8 cellular contexts compared by ENCODE assay signal in the genomic region with DNA sequence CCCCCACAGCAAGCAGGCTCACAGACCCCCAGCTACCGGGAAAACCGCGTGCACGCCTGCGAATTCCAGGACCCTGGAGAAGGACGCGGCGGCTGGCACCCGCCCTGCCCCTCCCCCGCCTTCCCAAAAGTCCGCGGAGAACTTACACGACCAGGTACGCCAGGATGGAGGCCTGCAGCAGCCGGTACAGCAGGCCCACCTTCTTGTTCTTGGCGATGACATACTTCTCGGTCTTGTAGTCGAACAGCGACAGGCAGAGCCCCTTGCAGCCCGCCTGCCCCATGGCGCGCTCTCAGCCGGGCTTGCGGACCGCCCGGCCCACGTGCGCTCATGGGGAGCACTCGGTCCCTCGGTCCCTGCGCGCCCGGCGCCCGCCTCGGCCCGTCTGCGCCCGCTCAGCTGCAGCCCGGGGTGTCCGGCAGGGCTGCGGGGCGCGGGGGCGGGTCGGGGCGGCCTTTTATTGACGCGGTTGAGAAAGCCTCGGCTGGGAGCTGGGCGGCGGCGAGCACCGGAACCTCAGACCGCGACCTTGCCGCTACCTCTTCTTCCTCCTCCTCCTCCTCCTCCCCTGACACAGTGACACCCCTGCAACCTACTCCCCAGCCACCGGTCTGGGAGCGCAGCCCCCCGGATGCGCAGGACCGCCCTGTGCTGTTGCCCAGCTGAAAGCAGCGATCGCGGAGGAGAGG. TPM values are rescaled to one million over a fixed set of nuclear protein-coding genes. Genes with fewer than 3 reads are reported as not detected.
A peak's percentile ranks its signal among the peaks of the same experiment; 100 is the strongest.
DNase-seq lines count a peak whose midpoint lies in the region; ATAC-seq and TF ChIP-seq lines count a peak whose summit lies in the region.

A gene with protein sequence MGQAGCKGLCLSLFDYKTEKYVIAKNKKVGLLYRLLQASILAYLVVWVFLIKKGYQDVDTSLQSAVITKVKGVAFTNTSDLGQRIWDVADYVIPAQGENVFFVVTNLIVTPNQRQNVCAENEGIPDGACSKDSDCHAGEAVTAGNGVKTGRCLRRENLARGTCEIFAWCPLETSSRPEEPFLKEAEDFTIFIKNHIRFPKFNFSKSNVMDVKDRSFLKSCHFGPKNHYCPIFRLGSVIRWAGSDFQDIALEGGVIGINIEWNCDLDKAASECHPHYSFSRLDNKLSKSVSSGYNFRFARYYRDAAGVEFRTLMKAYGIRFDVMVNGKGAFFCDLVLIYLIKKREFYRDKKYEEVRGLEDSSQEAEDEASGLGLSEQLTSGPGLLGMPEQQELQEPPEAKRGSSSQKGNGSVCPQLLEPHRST (minus strand): TSS at position 433 of the 689 bp plus-strand sequence. CDS start 150 bp downstream, at position 283.

- H3K27me3 ChIP-seq in MG63: no peaks in the 10 kb centered on the region

- H3K36me3 ChIP-seq in MG63: no peaks in the 10 kb centered on the region

- H3K4me3 ChIP-seq in MG63 (peak within 1 kb of the TSS; percentile 59), fibroblast of the aortic adventitia (ENCODE audit: low read depth, low read length) (peak within 1 kb of the TSS; percentile 64)

- DNase-seq in GF-D8 (lab: John Stamatoyannopoulos, UW) (peak; percentile 5), MG63 (peak; percentile 36), activated T-cell treated with anti-CD3 and anti-CD28 coated beads for 4 hours (peak; percentile 11), fibroblast of the aortic adventitia (ENCODE audit: low read depth) (no peak), omental fat pad (ENCODE audit: low spot score) (no peak)

- H3K9me3 ChIP-seq in MG63: no peaks in the 10 kb centered on the region

- TF ChIP-seq CTCF in fibroblast of the aortic adventitia (IDR thresholded peaks at IDR 0.05; ENCODE audit: insufficient read depth, low read length) (no peak), omental fat pad (IDR thresholded peaks at IDR 0.05) (no peak)

- ATAC-seq in omental fat pad (ENCODE audit: low FRiP score) (peak; percentile 35), HG03135 (IDR thresholded peaks at IDR 0.05; ENCODE audit: unreplicated experiment) (no peak), HG02884 (IDR thresholded peaks at IDR 0.05; ENCODE audit: unreplicated experiment) (no peak), GM18517 (IDR thresholded peaks at IDR 0.05; ENCODE audit: unreplicated experiment) (no peak)

RNA-seq across cellular contexts. Expression of the gene that starts here (rescaled TPM):
- 12.0 and 12.3 TPM in 2 replicates for total RNA-seq in MG63 (2014; rRNA removed; shearing (Covaris generic); ENCODE audit: low replicate concordance)
- total RNA-seq in fibroblast of the aortic adventitia (ENCODE audit: low replicate concordance): 0.27 and 1.2 TPM in 2 replicates
- 1 to 10 TPM in 1 of 4 donors, under 1 TPM in 3; 0.84 to 2.4 (median 0.94) TPM for total RNA-seq in omental fat pad

Comparison
In these comparisons a context has a peak if more than half of its experiments do, and no peak if none do; other contexts are left out.
1. DNase-seq: peak in GF-D8 (single experiment), MG63 (single experiment) and activated T-cell treated with anti-CD3 and anti-CD28 coated beads for 4 hours (single experiment); none in fibroblast of the aortic adventitia (single experiment) and omental fat pad (single experiment).